ENCODE assay signal across 19 cellular contexts in the genomic region with DNA sequence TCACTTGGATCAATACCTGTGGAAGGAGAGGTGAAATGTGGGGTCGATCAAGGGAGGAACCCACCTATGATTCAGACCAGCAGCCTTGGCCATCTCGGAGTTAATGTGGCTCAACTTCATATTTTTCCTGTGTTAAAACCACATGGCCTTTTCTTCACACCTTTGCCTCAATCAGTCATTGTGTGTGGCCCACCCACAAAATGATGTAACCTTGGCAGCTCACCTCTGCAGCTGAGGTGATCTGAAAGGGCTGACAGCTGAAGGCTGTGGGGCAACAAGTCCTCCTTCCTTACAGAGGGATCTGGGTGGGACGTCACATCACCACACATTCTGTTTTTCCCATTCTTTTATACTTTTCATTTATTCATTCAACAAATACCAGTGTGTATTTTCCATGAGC.
DNase-seq lines count a peak whose midpoint lies in the region; ATAC-seq and TF ChIP-seq lines count a peak whose summit lies in the region.
"Had no signal": no experiment of that assay in that cellular context is flagged by ENCODE, and none has a peak within 500 bp of the region (broad histone marks: within the 10 kb centered on the region; RNA-seq: fewer than 3 reads in every experiment).

No MANE protein-coding gene starts in this region.

- peaks cover 16% of the 10 kb centered on the region for H3K4me1 ChIP-seq in left ventricle myocardium inferior
- H3K4me1 ChIP-seq in muscle layer of duodenum (ENCODE audit: control insufficient read depth in 1 of 2, insufficient read depth in 2 of 2, low read length in 2 of 2) = peaks cover 0 to 4% of the 10 kb centered on the region in 2 donors
- no peaks in the 10 kb centered on the region for H3K4me1 ChIP-seq in urinary bladder (ENCODE audit: insufficient read depth)
- H3K4me1 ChIP-seq: SJSA1 had no signal

- ATAC-seq in left ventricle myocardium superior (no peak), WTC11 (no peak)

- no peaks in the 10 kb centered on the region for H3K27me3 ChIP-seq in left ventricle myocardium inferior (ENCODE audit: low read depth)
- H3K27me3 ChIP-seq in muscle layer of duodenum (ENCODE audit: low read depth, low read length) = no peaks in the 10 kb centered on the region
- no peaks in the 10 kb centered on the region for H3K27me3 ChIP-seq in MG63
- H3K27me3 ChIP-seq: SJSA1 had no signal

- no peaks in the 10 kb centered on the region for H3K9me3 ChIP-seq in left ventricle myocardium inferior (replicated peaks)
- H3K9me3 ChIP-seq in muscle layer of duodenum (ENCODE audit: control insufficient read depth in 1 of 2, low read length in 2 of 2) = no peaks in the 10 kb centered on the region
- H3K9me3 ChIP-seq in MG63 = no peaks in the 10 kb centered on the region; the same call in 1 of the 2 replicates
- H3K9me3 ChIP-seq: SJSA1 had no signal

- no peaks in the 10 kb centered on the region for H3K36me3 ChIP-seq in left ventricle myocardium inferior
- no peaks in the 10 kb centered on the region for H3K36me3 ChIP-seq in muscle layer of duodenum (ENCODE audit: control insufficient read depth in 1 of 2, insufficient read depth in 2 of 2, low read length in 2 of 2)
- no peaks in the 10 kb centered on the region for H3K36me3 ChIP-seq in urinary bladder (ENCODE audit: insufficient read depth)
- no peaks in the 10 kb centered on the region for H3K36me3 ChIP-seq in MG63
- H3K36me3 ChIP-seq: SJSA1 had no signal

- H3K4me1 Mint-ChIP-seq in WTC11 = peaks cover 12% of the 10 kb centered on the region

- no peak overlapping the region for H3K4me3 Mint-ChIP-seq in WTC11

- no peak for DNase-seq in left ventricle myocardium inferior
- no peak for DNase-seq in left ventricle myocardium superior
- no peak for DNase-seq in WTC11 (ENCODE audit: low spot score)
- no peak for DNase-seq in OCI-M1 (lab: John Stamatoyannopoulos, UW)
- DNase-seq in coronary artery (ENCODE audit: low spot score) = no peak
- no peak for DNase-seq in MG63
- DNase-seq: ACHN, COR-L47, DMS153, EL, H7, Karpas-422, NCI-H1105 treated with DMSO at 0.1 percent for 48 hours, NCI-H187, NCI-H446, NCI-H69 had no signal

- H3K36me3 Mint-ChIP-seq in WTC11 = no peaks in the 10 kb centered on the region

- peak overlapping the region; percentile 48 for H3K27ac ChIP-seq in left ventricle myocardium inferior (replicated peaks)
- H3K27ac ChIP-seq in muscle layer of duodenum (ENCODE audit: low read length) = peak overlapping the region; percentile 22
- H3K27ac ChIP-seq in urinary bladder (ENCODE audit: low read depth) = peak overlapping the region; percentile 44
- H3K27ac ChIP-seq in coronary artery = no peak overlapping the region
- H3K27ac ChIP-seq: SJSA1 had no signal

- WGBS in urinary bladder = 92% methylated on average over 3 of the region's 3 CpGs

- POLR2A ChIA-PET in WTC11 (lab: Charles Lee) = no interaction called here

- H3K9me3 Mint-ChIP-seq in WTC11 = peaks cover 4% of the 10 kb centered on the region; the same call in 1 of the 2 replicates

- TF ChIP-seq CTCF in left ventricle myocardium inferior (IDR thresholded peaks at IDR 0.05; ENCODE audit: borderline replicate concordance) (no peak), WTC11 (IDR thresholded peaks at IDR 0.05) (no peak), coronary artery (IDR thresholded peaks at IDR 0.05) (no peak)

- H3K4me3 ChIP-seq in left ventricle myocardium inferior (no peak overlapping the region), muscle layer of duodenum (ENCODE audit: low read depth in 1 of 2, low read length in 2 of 2) (no peak overlapping the region), urinary bladder (ENCODE audit: low read depth, low read length) (no peak overlapping the region), coronary artery (no peak overlapping the region), MG63 (no peak overlapping the region)
- H3K4me3 ChIP-seq: SJSA1 had no signal

- CTCF ChIA-PET in WTC11 (lab: Charles Lee) = no interaction called here

- intact Hi-C loops in left ventricle myocardium inferior (cut with micrococcal nuclease) = no loop called here
- intact Hi-C loops in left ventricle myocardium superior (cut with micrococcal nuclease) = no loop called here

- H3K27ac Mint-ChIP-seq in WTC11 = no peak overlapping the region

- no peaks in the 10 kb centered on the region; the same call in 1 of the 2 replicates for H3K27me3 Mint-ChIP-seq in WTC11 (ENCODE audit: low read depth)

TF ChIP-seq in WTC11, 78 proteins besides CTCF, POLR2A, EP300 and RAD21:
- no peak for TF ChIP-seq CBFB (CRISPR knock-in tag; IDR thresholded peaks at IDR 0.05; ENCODE audit: low read depth)
- TF ChIP-seq, protein P1, sequence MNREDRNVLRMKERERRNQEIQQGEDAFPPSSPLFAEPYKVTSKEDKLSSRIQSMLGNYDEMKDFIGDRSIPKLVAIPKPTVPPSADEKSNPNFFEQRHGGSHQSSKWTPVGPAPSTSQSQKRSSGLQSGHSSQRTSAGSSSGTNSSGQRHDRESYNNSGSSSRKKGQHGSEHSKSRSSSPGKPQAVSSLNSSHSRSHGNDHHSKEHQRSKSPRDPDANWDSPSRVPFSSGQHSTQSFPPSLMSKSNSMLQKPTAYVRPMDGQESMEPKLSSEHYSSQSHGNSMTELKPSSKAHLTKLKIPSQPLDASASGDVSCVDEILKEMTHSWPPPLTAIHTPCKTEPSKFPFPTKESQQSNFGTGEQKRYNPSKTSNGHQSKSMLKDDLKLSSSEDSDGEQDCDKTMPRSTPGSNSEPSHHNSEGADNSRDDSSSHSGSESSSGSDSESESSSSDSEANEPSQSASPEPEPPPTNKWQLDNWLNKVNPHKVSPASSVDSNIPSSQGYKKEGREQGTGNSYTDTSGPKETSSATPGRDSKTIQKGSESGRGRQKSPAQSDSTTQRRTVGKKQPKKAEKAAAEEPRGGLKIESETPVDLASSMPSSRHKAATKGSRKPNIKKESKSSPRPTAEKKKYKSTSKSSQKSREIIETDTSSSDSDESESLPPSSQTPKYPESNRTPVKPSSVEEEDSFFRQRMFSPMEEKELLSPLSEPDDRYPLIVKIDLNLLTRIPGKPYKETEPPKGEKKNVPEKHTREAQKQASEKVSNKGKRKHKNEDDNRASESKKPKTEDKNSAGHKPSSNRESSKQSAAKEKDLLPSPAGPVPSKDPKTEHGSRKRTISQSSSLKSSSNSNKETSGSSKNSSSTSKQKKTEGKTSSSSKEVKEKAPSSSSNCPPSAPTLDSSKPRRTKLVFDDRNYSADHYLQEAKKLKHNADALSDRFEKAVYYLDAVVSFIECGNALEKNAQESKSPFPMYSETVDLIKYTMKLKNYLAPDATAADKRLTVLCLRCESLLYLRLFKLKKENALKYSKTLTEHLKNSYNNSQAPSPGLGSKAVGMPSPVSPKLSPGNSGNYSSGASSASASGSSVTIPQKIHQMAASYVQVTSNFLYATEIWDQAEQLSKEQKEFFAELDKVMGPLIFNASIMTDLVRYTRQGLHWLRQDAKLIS (CRISPR knock-in tag; IDR thresholded peaks at IDR 0.05; ENCODE audit: borderline replicate concordance) = no peak
- 0 out of 2 replicates have a peak, but pooled peaks have one; percentile 17 for TF ChIP-seq MAX (CRISPR knock-in tag; IDR thresholded peaks at IDR 0.05)
TF ChIP-seq in WTC11: peak in this region for 1.

Comparison
In these comparisons a context has a peak if more than half of its experiments do, and no peak if none do; other contexts are left out.
1. H3K27ac ChIP-seq: peak in left ventricle myocardium inferior (single experiment), muscle layer of duodenum (single experiment) and urinary bladder (single experiment); none in coronary artery (0 of 2).